Comparison of ENCODE assay signal across 26 cellular contexts in the genomic region with DNA sequence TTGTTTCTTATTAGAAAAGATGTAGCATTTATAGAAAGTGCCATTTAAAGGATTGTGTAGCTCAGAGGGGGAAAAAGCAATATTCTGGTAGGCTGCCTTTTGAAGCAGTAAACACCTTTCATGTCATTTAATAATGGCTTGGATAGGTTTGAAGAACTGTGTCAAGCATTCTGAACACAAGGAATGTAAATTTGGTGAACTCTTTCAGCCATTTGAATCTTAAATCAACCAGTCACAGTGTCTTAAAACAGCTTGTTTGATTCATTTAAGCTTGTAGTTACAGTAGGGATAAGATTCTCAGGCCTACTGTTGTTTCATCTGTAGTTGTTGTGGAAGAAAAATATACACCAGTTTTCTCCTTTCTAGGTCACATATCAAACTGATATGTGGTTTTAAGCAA.
"Had no signal": no experiment of that assay in that cellular context is flagged by ENCODE, and none has a peak within 500 bp of the region (broad histone marks: within the 10 kb centered on the region; RNA-seq: fewer than 3 reads in every experiment).

No MANE protein-coding gene starts in this region.

- H3K27me3 Mint-ChIP-seq: naive B cell; natural killer cell treated with Interleukin-12 subunit alpha and Interleukin-12 subunit beta and Interleukin-15 and Interleukin-18, amount 100 ng/mL, for 72 hours; stimulated activated naive CD8-positive, alpha-beta T cell treated with anti-CD3 and anti-CD28 coated beads, Interleukin-15, amount 100 ng/mL, for 72 hours had no signal

- DNase-seq: dorsolateral prefrontal cortex; effector CD4-positive, alpha-beta T cell; heart left ventricle; hippocampal formation; immature natural killer cell; islet precursor cell; left lung; mucosa of descending colon; naive B cell; pancreas; stimulated activated CD4-positive, alpha-beta T cell treated with anti-CD3 and anti-CD28 coated beads, Interleukin-12 subunit alpha, Interleukin-12 subunit beta, amount 100 ng/mL, for 4 hours; stimulated activated CD4-positive, alpha-beta T cell treated with anti-CD3 and anti-CD28 coated beads, Interleukin-1b, Interleukin-23, amount 100 ng/mL, for 48 hours; stimulated activated CD4-positive, alpha-beta T cell treated with anti-CD3 and anti-CD28 coated beads, Interleukin-4, amount 100 ng/mL, for 1 hour; stimulated activated CD8-positive, alpha-beta memory T cell treated with anti-CD3 and anti-CD28 coated beads, Interleukin-4, amount 100 ng/mL, for 48 hours; stimulated activated naive CD4-positive, alpha-beta T cell; stimulated activated naive CD8-positive, alpha-beta T cell treated with anti-CD3 and anti-CD28 coated beads, Interleukin-15, amount 100 ng/mL, for 72 hours; transverse colon; upper lobe of right lung; uterus had no signal

- H3K4me1 Mint-ChIP-seq: immature natural killer cell; mesothelial cell of epicardium; naive B cell; stimulated activated naive CD8-positive, alpha-beta T cell treated with anti-CD3 and anti-CD28 coated beads, Interleukin-15, amount 100 ng/mL, for 72 hours had no signal

- ATAC-seq: esophagus mucosa; heart left ventricle; left lung; mucosa of descending colon; natural killer cell treated with Interleukin-12 subunit alpha and Interleukin-12 subunit beta and Interleukin-15 and Interleukin-18, amount 100 ng/mL, for 72 hours; pancreas; sciatic nerve; stimulated activated naive CD8-positive, alpha-beta T cell treated with anti-CD3 and anti-CD28 coated beads, Interleukin-15, amount 100 ng/mL, for 72 hours; upper lobe of right lung had no signal

- H3K36me3 Mint-ChIP-seq: immature natural killer cell; naive B cell; natural killer cell treated with Interleukin-12 subunit alpha and Interleukin-12 subunit beta and Interleukin-15 and Interleukin-18, amount 100 ng/mL, for 72 hours had no signal

- H3K4me3 Mint-ChIP-seq: immature natural killer cell; mesothelial cell of epicardium; naive B cell; natural killer cell treated with Interleukin-12 subunit alpha and Interleukin-12 subunit beta and Interleukin-15 and Interleukin-18, amount 100 ng/mL, for 72 hours; stimulated activated naive CD8-positive, alpha-beta T cell treated with anti-CD3 and anti-CD28 coated beads, Interleukin-15, amount 100 ng/mL, for 72 hours had no signal

- H3K27ac Mint-ChIP-seq: immature natural killer cell; mesothelial cell of epicardium; naive B cell; natural killer cell treated with Interleukin-12 subunit alpha and Interleukin-12 subunit beta and Interleukin-15 and Interleukin-18, amount 100 ng/mL, for 72 hours; stimulated activated naive CD8-positive, alpha-beta T cell treated with anti-CD3 and anti-CD28 coated beads, Interleukin-15, amount 100 ng/mL, for 72 hours had no signal

- H3K4me3 ChIP-seq: dorsolateral prefrontal cortex, gastroesophageal sphincter, heart left ventricle, left lung, mucosa of descending colon, pancreas, smooth muscle cell, suprapubic skin, transverse colon, upper lobe of right lung, uterus had no signal
